1 cellular context compared by ENCODE assay signal in genomic region chr5:59893436-59894227, GRCh38.
A peak's percentile ranks its signal among the peaks of the same experiment; 100 is the strongest.
TF ChIP-seq lines count a peak whose summit lies in the region.

TSS of gene PDE4D (minus strand) at chr5:59893726.

TF ChIP-seq in WTC11, 78 proteins besides CTCF, POLR2A, EP300 and RAD21 (continued from another document):
- TF ChIP-seq, protein P1, sequence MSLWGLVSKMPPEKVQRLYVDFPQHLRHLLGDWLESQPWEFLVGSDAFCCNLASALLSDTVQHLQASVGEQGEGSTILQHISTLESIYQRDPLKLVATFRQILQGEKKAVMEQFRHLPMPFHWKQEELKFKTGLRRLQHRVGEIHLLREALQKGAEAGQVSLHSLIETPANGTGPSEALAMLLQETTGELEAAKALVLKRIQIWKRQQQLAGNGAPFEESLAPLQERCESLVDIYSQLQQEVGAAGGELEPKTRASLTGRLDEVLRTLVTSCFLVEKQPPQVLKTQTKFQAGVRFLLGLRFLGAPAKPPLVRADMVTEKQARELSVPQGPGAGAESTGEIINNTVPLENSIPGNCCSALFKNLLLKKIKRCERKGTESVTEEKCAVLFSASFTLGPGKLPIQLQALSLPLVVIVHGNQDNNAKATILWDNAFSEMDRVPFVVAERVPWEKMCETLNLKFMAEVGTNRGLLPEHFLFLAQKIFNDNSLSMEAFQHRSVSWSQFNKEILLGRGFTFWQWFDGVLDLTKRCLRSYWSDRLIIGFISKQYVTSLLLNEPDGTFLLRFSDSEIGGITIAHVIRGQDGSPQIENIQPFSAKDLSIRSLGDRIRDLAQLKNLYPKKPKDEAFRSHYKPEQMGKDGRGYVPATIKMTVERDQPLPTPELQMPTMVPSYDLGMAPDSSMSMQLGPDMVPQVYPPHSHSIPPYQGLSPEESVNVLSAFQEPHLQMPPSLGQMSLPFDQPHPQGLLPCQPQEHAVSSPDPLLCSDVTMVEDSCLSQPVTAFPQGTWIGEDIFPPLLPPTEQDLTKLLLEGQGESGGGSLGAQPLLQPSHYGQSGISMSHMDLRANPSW (CRISPR knock-in tag; conservative IDR thresholded peaks at IDR 0.05; ENCODE audit: low read depth): no peak
- TF ChIP-seq ZNF281 (CRISPR knock-in tag; IDR thresholded peaks at IDR 0.05) (peak; percentile 29; the same call in 1 of the 2 replicates), ATF2 (CRISPR knock-in tag; IDR thresholded peaks at IDR 0.05; ENCODE audit: borderline replicate concordance, low read depth) (no peak), SP1 (CRISPR knock-in tag; conservative IDR thresholded peaks at IDR 0.05) (0 out of 2 replicates have a peak, but pooled peaks have one; percentile 35), OVOL2 (CRISPR knock-in tag; IDR thresholded peaks at IDR 0.05; ENCODE audit: borderline replicate concordance) (no peak), ZBTB21 (CRISPR knock-in tag; IDR thresholded peaks at IDR 0.05; ENCODE audit: borderline replicate concordance) (peak; percentile 62; the same call in 1 of the 2 replicates)
- TF ChIP-seq, protein P2, sequence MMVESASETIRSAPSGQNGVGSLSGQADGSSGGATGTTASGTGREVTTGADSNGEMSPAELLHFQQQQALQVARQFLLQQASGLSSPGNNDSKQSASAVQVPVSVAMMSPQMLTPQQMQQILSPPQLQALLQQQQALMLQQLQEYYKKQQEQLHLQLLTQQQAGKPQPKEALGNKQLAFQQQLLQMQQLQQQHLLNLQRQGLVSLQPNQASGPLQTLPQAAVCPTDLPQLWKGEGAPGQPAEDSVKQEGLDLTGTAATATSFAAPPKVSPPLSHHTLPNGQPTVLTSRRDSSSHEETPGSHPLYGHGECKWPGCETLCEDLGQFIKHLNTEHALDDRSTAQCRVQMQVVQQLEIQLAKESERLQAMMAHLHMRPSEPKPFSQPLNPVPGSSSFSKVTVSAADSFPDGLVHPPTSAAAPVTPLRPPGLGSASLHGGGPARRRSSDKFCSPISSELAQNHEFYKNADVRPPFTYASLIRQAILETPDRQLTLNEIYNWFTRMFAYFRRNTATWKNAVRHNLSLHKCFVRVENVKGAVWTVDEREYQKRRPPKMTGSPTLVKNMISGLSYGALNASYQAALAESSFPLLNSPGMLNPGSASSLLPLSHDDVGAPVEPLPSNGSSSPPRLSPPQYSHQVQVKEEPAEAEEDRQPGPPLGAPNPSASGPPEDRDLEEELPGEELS (CRISPR knock-in tag; IDR thresholded peaks at IDR 0.05): peak; percentile 58; the same call in 1 of the 2 replicates
- TF ChIP-seq, protein P3, sequence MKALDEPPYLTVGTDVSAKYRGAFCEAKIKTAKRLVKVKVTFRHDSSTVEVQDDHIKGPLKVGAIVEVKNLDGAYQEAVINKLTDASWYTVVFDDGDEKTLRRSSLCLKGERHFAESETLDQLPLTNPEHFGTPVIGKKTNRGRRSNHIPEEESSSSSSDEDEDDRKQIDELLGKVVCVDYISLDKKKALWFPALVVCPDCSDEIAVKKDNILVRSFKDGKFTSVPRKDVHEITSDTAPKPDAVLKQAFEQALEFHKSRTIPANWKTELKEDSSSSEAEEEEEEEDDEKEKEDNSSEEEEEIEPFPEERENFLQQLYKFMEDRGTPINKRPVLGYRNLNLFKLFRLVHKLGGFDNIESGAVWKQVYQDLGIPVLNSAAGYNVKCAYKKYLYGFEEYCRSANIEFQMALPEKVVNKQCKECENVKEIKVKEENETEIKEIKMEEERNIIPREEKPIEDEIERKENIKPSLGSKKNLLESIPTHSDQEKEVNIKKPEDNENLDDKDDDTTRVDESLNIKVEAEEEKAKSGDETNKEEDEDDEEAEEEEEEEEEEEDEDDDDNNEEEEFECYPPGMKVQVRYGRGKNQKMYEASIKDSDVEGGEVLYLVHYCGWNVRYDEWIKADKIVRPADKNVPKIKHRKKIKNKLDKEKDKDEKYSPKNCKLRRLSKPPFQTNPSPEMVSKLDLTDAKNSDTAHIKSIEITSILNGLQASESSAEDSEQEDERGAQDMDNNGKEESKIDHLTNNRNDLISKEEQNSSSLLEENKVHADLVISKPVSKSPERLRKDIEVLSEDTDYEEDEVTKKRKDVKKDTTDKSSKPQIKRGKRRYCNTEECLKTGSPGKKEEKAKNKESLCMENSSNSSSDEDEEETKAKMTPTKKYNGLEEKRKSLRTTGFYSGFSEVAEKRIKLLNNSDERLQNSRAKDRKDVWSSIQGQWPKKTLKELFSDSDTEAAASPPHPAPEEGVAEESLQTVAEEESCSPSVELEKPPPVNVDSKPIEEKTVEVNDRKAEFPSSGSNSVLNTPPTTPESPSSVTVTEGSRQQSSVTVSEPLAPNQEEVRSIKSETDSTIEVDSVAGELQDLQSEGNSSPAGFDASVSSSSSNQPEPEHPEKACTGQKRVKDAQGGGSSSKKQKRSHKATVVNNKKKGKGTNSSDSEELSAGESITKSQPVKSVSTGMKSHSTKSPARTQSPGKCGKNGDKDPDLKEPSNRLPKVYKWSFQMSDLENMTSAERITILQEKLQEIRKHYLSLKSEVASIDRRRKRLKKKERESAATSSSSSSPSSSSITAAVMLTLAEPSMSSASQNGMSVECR (CRISPR knock-in tag; IDR thresholded peaks at IDR 0.05; ENCODE audit: borderline replicate concordance): peak; percentile 85
- TF ChIP-seq, protein P4, sequence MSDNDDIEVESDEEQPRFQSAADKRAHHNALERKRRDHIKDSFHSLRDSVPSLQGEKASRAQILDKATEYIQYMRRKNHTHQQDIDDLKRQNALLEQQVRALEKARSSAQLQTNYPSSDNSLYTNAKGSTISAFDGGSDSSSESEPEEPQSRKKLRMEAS (CRISPR knock-in tag; IDR thresholded peaks at IDR 0.05): peak; percentile 76
